ENCODE assay signal across 28 cellular contexts in the genomic region with DNA sequence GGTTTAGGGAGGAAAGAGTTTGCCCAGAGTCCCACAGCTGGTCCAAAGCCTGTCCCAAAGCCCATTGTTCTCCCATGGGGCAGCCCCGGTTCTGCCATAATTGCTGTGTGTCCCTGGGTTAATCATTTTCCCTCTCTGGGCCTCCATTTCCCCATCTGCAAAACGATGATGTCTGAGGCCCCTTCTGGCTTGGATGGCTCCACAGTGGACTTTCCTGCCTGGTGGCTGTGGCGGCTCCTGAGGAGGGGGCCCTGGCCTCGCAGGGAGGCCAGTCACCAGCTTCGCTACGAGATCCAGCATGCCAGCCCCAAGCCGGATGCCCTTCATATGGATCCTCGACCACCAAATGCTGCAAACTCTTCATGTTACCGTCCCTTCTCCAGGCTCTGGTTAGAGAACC. TPM values are rescaled to one million over a fixed set of nuclear protein-coding genes. Genes with fewer than 3 reads are reported as not detected.
"Had no signal": no experiment of that assay in that cellular context is flagged by ENCODE, and none has a peak within 500 bp of the region (broad histone marks: within the 10 kb centered on the region; RNA-seq: fewer than 3 reads in every experiment).

No MANE protein-coding gene starts in this region.

- FAIRE-seq: RCC 7860 had no signal

- ATAC-seq: T-cell had no signal

- H3K9ac ChIP-seq: SK-N-SH had no signal

- H3K9me3 ChIP-seq: SK-N-SH had no signal

- H3K4me2 ChIP-seq: SK-N-SH had no signal

- DNase-seq: KBM-7, MV-4-11, NCI-H1048, NCI-H1105, NCI-H1417, NCI-H1436 treated with DMSO at 0.1 percent for 48 hours, NCI-H1694, NCI-H187 treated with DMSO at 0.1 percent for 48 hours, NCI-H2029 treated with DMSO at 0.1 percent for 48 hours, NCI-H2107, NCI-H2171, NCI-H226, NCI-H446, NCI-H510A, NCI-H524 treated with DMSO at 0.1 percent for 48 hours, NCI-H69, NCI-H774, RPMI8226, SHP77, SK-N-SH, SW 1271, T-cell had no signal

RNA-seq across cellular contexts. Expression of a gene that starts 43.4 kb away (rescaled TPM):
- total RNA-seq: HT1080, SK-MEL-5 had no signal
- polyA plus RNA-seq: SK-N-SH had no signal

RNA-seq across cellular contexts. Expression of a gene that starts 57.5 kb away (rescaled TPM):
- total RNA-seq: HT1080, LHCN-M2, MCF 10A, SK-MEL-5, T-cell had no signal
- polyA plus RNA-seq: IgD-negative memory B cell, SK-N-SH had no signal
